ENCODE assay signal across 16 cellular contexts in the genomic region with DNA sequence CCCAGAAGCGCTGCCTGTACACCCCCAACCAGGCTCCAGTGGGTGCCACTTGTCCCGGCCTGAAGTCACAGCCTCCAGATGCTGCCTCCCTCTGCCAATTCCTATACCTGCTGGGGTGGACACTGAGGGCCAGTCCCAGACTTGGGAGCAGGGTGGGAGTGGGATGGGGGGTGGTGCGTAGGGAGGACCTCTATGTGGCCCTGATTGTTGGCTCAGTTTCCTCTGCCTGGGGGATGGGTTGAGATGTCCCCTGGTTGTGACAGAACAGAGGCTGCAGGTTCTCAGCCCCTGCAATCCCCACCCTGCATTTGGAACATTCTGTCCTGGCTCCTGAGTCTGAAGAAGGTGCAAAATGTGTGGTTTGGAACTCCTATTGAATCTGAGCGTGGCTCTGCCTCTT. TPM values are rescaled to one million over a fixed set of nuclear protein-coding genes. Genes with fewer than 3 reads are reported as not detected.
A peak's percentile ranks its signal among the peaks of the same experiment; 100 is the strongest.
DNase-seq lines count a peak whose midpoint lies in the region; ATAC-seq and TF ChIP-seq lines count a peak whose summit lies in the region.
"Had no signal": no experiment of that assay in that cellular context is flagged by ENCODE, and none has a peak within 500 bp of the region (broad histone marks: within the 10 kb centered on the region; RNA-seq: fewer than 3 reads in every experiment).

No MANE protein-coding gene starts in this region.

- H3K9me3 ChIP-seq in skeletal muscle tissue (ENCODE audit: control insufficient read depth in 3 of 3, low read length in 3 of 3) (no peaks in the 10 kb centered on the region), MG63 (no peaks in the 10 kb centered on the region)

- DNase-seq in cardiac septum (ENCODE audit: low spot score) (peak; percentile 68), left cardiac atrium (no peak), neural crest cell (ENCODE audit: low read depth, low spot score) (no peak), NCI-H748 treated with DMSO at 0.1 percent for 48 hours (lab: John Stamatoyannopoulos, UW) (no peak), MG63 (no peak)
- DNase-seq: H7; KBM-7; NCI-H1105 treated with DMSO at 0.1 percent for 48 hours; NK-92 treated with Interleukin-12 subunit alpha and Interleukin-12 subunit beta, amount 100 ng/mL, for 24 hours had no signal

- H3K36me3 Mint-ChIP-seq in brain (no peaks in the 10 kb centered on the region), neural crest cell (ENCODE audit: low read depth) (peaks cover 4% of the 10 kb centered on the region)

- peaks cover 3% of the 10 kb centered on the region for H3K27me3 Mint-ChIP-seq in brain
- no peaks in the 10 kb centered on the region for H3K27me3 Mint-ChIP-seq in neural crest cell (ENCODE audit: low read depth)

- H3K27ac ChIP-seq in skeletal muscle tissue (ENCODE audit: low read depth, low read length), result peak overlapping the region; percentile 37

- no peak overlapping the region for H3K4me3 ChIP-seq in skeletal muscle tissue (ENCODE audit: low read length in 3 of 3)
- no peak overlapping the region for H3K4me3 ChIP-seq in MG63

- peaks cover 0 to 5% (median 0%) of the 10 kb centered on the region in 5 experiments for H3K9me3 Mint-ChIP-seq in brain
- peaks cover 16% of the 10 kb centered on the region for H3K9me3 Mint-ChIP-seq in neural crest cell

- H3K4me3 Mint-ChIP-seq in brain (no peak overlapping the region), neural crest cell (no peak overlapping the region)
- H3K4me3 Mint-ChIP-seq: HFFc6 had no signal

- TF ChIP-seq CTCF in brain (conservative IDR thresholded peaks at IDR 0.05) (no peak), neural crest cell (conservative IDR thresholded peaks at IDR 0.05) (no peak)

- H3K27me3 ChIP-seq in skeletal muscle tissue (ENCODE audit: control insufficient read depth in 3 of 3, insufficient read depth in 3 of 3, low read length in 3 of 3) (no peaks in the 10 kb centered on the region), MG63 (no peaks in the 10 kb centered on the region)

- ATAC-seq in left cardiac atrium, result no peak
- ATAC-seq in GM18519 (IDR thresholded peaks at IDR 0.05; ENCODE audit: low FRiP score, unreplicated experiment), result no peak

- H3K27ac Mint-ChIP-seq in brain, result peak overlapping the region in 4 of 5 experiments; percentile 11 to 91 (median 84)
- peak overlapping the region; percentile 15 for H3K27ac Mint-ChIP-seq in neural crest cell (ENCODE audit: unreplicated experiment)
- H3K27ac Mint-ChIP-seq: HFFc6 had no signal

- intact Hi-C loops in cardiac septum (cut with DNase I), result loop anchor here (2.0 kb wide), 2 partner anchors 185 to 317 kb away; no protein-coding TSS in a partner anchor
- intact Hi-C loops in left cardiac atrium (cut with DNase I), result loop anchor here (5.0 to 10.0 kb wide), 4 partner anchors 54 to 314 kb away; no protein-coding TSS in a partner anchor

- H3K36me3 ChIP-seq in skeletal muscle tissue (ENCODE audit: control insufficient read depth in 3 of 3, insufficient read depth in 3 of 3, low read length in 3 of 3) (no peaks in the 10 kb centered on the region), MG63 (no peaks in the 10 kb centered on the region; the same call in 1 of the 2 replicates)

- peaks cover 22 to 51% (median 47%) of the 10 kb centered on the region in 3 donors for H3K4me1 ChIP-seq in skeletal muscle tissue (ENCODE audit: control insufficient read depth in 3 of 3, insufficient read depth in 3 of 3, low read length in 3 of 3)

- H3K9ac ChIP-seq in skeletal muscle tissue (ENCODE audit: low read depth in 1 of 3, low read length in 3 of 3), result peak overlapping the region in 1 of 3 donors; percentile 54

- H3K4me1 Mint-ChIP-seq in brain, result peaks cover 28% of the 10 kb centered on the region
- H3K4me1 Mint-ChIP-seq in neural crest cell, result peaks cover 60% of the 10 kb centered on the region

RNA-seq across cellular contexts. Expression of gene RAB7B, which starts 27.2 kb away (rescaled TPM):
- total RNA-seq in cardiac septum (2.1 TPM), left cardiac atrium (1 to 10 TPM; 2.4 to 4.5 TPM), neural crest cell (4.4 and 4.5 TPM in 2 replicates), skeletal muscle tissue (6.3 TPM)
- polyA plus RNA-seq in brain (ENCODE audit: insufficient read depth, low read depth, low replicate concordance), result 1.2 TPM
- total RNA-seq in MG63 (2014; rRNA removed; shearing (Covaris generic); ENCODE audit: low replicate concordance), result 17.5 and 25.7 TPM in 2 replicates
- total RNA-seq: H7, NCI-H460, OCI-LY7 had no signal

RNA-seq across cellular contexts. Expression of gene SLC26A9, which starts 32.8 kb away (rescaled TPM):
- 9.8 TPM for total RNA-seq in cardiac septum
- total RNA-seq in left cardiac atrium, result 10 to 100 TPM; 11.3 to 25.4 TPM
- 7.1 TPM for polyA plus RNA-seq in brain (ENCODE audit: insufficient read depth, low read depth, low replicate concordance)
- 0.16 TPM in 1 of 2 replicates, not detected in the other for total RNA-seq in neural crest cell
- total RNA-seq in skeletal muscle tissue, result not detected
- total RNA-seq in MG63 (2014; rRNA removed; shearing (Covaris generic); ENCODE audit: low replicate concordance), result not detected in 2 replicates
- total RNA-seq: A172, H7, HFFc6, OCI-LY7 had no signal

RNA-seq across cellular contexts. Expression of gene CTSE, which starts 47.7 kb away (rescaled TPM):
- total RNA-seq in cardiac septum, result not detected
- not detected for total RNA-seq in left cardiac atrium
- polyA plus RNA-seq in brain (ENCODE audit: insufficient read depth, low read depth, low replicate concordance), result not detected
- not detected in 2 replicates for total RNA-seq in neural crest cell
- 0.52 TPM for total RNA-seq in skeletal muscle tissue
- not detected in 2 replicates for total RNA-seq in MG63 (2014; rRNA removed; shearing (Covaris generic); ENCODE audit: low replicate concordance)
- total RNA-seq: A172, H7, HFFc6, NCI-H460, OCI-LY7 had no signal
